ENCODE assay signal across 6 cellular contexts in the genomic region with DNA sequence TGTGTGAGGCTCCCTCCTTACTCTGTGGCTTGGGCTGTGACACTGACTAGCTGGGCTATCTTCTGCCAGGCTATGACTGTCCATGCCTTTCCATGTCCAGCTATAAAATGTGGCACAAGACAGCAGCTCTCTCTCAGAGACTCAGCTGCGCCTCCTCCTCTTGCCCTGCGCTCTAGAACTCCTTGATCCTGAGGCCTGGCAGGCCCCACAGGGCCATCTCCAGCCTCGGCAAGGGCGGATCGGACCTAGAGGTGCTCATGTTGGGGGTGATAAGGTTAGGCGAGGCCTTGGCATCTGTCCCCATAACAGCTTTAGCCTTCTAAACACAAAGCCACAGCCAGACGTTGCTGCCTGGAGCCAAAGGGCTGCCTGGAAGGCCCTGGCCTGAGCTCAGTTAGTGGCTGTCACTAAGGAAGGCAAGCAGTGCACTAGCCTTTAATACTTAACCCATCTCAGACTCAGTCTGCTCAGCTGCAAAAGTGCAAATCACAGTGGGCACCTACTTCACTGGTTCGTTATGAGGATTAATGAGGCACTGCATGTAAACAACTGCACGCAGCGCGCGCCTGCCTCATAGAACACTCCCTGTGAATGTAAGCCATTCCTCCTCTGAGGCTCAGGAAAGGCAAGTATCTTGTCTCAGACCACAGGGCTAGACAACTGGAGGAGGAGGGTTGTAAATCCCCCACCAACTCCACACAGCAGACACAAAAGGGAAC. TPM values are rescaled to one million over a fixed set of nuclear protein-coding genes. Genes with fewer than 3 reads are reported as not detected.
DNase-seq lines count a peak whose midpoint lies in the region; ATAC-seq and TF ChIP-seq lines count a peak whose summit lies in the region.

No MANE protein-coding gene starts in this region.

- H3K4me1 ChIP-seq in Caco-2 (peaks cover 53% of the 10 kb centered on the region), SJSA1 (replicated peaks) (peaks cover 18% of the 10 kb centered on the region), iPS DF 6.9 (ENCODE audit: control insufficient read depth, insufficient read depth, low read length) (no peaks in the 10 kb centered on the region), aorta (ENCODE audit: control insufficient read depth in 1 of 2, insufficient read depth in 2 of 2, low read length in 2 of 2) (peaks cover 4 to 5% of the 10 kb centered on the region in 2 donors)

- H3K9me3 Mint-ChIP-seq in Caco-2 (ENCODE audit: unreplicated experiment), result no peaks in the 10 kb centered on the region

- H3K36me3 ChIP-seq in Caco-2 (ENCODE audit: control insufficient read depth, insufficient read depth, low read length) (peaks cover 5% of the 10 kb centered on the region), SJSA1 (peaks cover 59% of the 10 kb centered on the region), iPS DF 6.9 (ENCODE audit: control insufficient read depth, insufficient read depth, low read length) (peaks cover 5% of the 10 kb centered on the region), aorta (ENCODE audit: control insufficient read depth in 1 of 2, insufficient read depth in 2 of 2, low read length in 1 of 2) (peaks cover 0 to 3% of the 10 kb centered on the region in 2 donors)

- H3K9me3 ChIP-seq in Caco-2 (no peaks in the 10 kb centered on the region), SJSA1 (replicated peaks) (no peaks in the 10 kb centered on the region), iPS DF 6.9 (ENCODE audit: control insufficient read depth, insufficient read depth, low read length) (no peaks in the 10 kb centered on the region), aorta (ENCODE audit: control insufficient read depth, low read length) (no peaks in the 10 kb centered on the region)

- H3K27me3 ChIP-seq in Caco-2 (replicated peaks; ENCODE audit: control insufficient read depth, insufficient read depth, low read length) (no peaks in the 10 kb centered on the region), SJSA1 (replicated peaks) (no peaks in the 10 kb centered on the region), iPS DF 6.9 (ENCODE audit: control insufficient read depth, insufficient read depth, low read length) (no peaks in the 10 kb centered on the region), aorta (ENCODE audit: control insufficient read depth in 1 of 2, insufficient read depth in 2 of 2, low read length in 1 of 2) (no peaks in the 10 kb centered on the region)

- H3K4me1 Mint-ChIP-seq in Caco-2 (ENCODE audit: low read depth, unreplicated experiment), result peaks cover 49% of the 10 kb centered on the region

- peaks cover 46% of the 10 kb centered on the region for H3K36me3 Mint-ChIP-seq in Caco-2 (ENCODE audit: insufficient read depth, unreplicated experiment)

- peak overlapping the region; percentile 72; the same call in 1 of the 2 replicates for H3K27ac ChIP-seq in SJSA1
- H3K27ac ChIP-seq in iPS DF 6.9 (ENCODE audit: low read length), result no peak overlapping the region
- H3K27ac ChIP-seq in aorta (ENCODE audit: low read depth in 1 of 2, low read length in 2 of 2), result peak overlapping the region in 1 of 2 donors; percentile 7

- no peak for ATAC-seq in aorta (ENCODE audit: low FRiP score)

- peak overlapping the region; percentile 100 for H3K4me3 Mint-ChIP-seq in Caco-2 (ENCODE audit: unreplicated experiment)

- H3K27me3 Mint-ChIP-seq in Caco-2 (ENCODE audit: insufficient read depth, unreplicated experiment), result no peaks in the 10 kb centered on the region

- TF ChIP-seq CTCF in Caco-2 (IDR thresholded peaks at IDR 0.05; ENCODE audit: insufficient read depth in 1 of 2, low read depth in 1 of 2, low read length in 1 of 2, severe bottlenecking in 1 of 2, unreplicated experiment in 1 of 2), result no peak

- WGBS in iPS DF 6.9 (ENCODE audit: insufficient coverage, insufficient read length), result no CpG with 5 or more reads among the region's 12 CpGs
- WGBS in aorta, 2 donors, result 22 to 33% methylated on average over 11 to 12 of the region's 12 CpGs

- peak overlapping the region; percentile 89 for H3K27ac Mint-ChIP-seq in Caco-2 (ENCODE audit: unreplicated experiment)

- POLR2A ChIA-PET in Caco-2 (lab: Charles Lee), result interaction anchor here (1.0 kb wide), 1 partner anchor 12 kb away, joined by 3 read pairs; no protein-coding TSS in a partner anchor

- CTCF ChIA-PET in Caco-2 (lab: Charles Lee), result interaction anchor here (0.6 kb wide), 1 partner anchor 77 kb away, joined by 6 read pairs; no protein-coding TSS in a partner anchor

- no TSS peak for BruUV-seq in Caco-2 (replicated peaks; lab: Mats Ljungman, UMichigan)

- intact Hi-C loops in Caco-2 (cut with micrococcal nuclease; ENCODE audit: unreplicated experiment) (loop anchor here (2.0 kb wide), 1 partner anchor 29 kb away; no protein-coding TSS in a partner anchor), aorta (cut with DNase I) (no loop called here)

- DNase-seq in Caco-2 (no peak), SJSA1 (ENCODE audit: low read depth in 1 of 2, low spot score in 2 of 2) (no peak), iPS DF 6.9 (ENCODE audit: low read depth, low spot score) (no peak), aorta (peak in 1 of 2 donors; percentile 68), occipital lobe (lab: John Stamatoyannopoulos, UW) (no peak), AG20443 (ENCODE audit: low spot score) (no peak)

- peak overlapping the region; percentile 80 for H3K4me3 ChIP-seq in Caco-2 (ENCODE audit: low read depth, low read length)
- H3K4me3 ChIP-seq in SJSA1, result peak overlapping the region; percentile 89
- peak overlapping the region; percentile 94; the same call in 1 of the 2 replicates for H3K4me3 ChIP-seq in iPS DF 6.9 (ENCODE audit: low read length)
- H3K4me3 ChIP-seq in aorta (ENCODE audit: low read length in 2 of 2), result peak overlapping the region; percentile 69 to 72

RNA-seq across cellular contexts. Expression of gene GUCD1, which starts 1.2 kb away (rescaled TPM):
- 120 and 127 TPM in 2 replicates for total RNA-seq in Caco-2 (2022)
- total RNA-seq in SJSA1 (2014; rRNA removed; shearing (Covaris generic)), result 97.1 and 112 TPM in 2 replicates
- total RNA-seq in aorta, result 10 to 100 TPM; 60.7 to 67.0 TPM
- 10 to 100 TPM; 42.2 to 71.6 TPM for polyA plus RNA-seq in aorta
- total RNA-seq in occipital lobe, result 48.7 TPM

RNA-seq across cellular contexts. Expression of gene SNRPD3, which starts 2.0 kb away (rescaled TPM):
- 202 and 217 TPM in 2 replicates for total RNA-seq in Caco-2 (2022)
- total RNA-seq in SJSA1 (2014; rRNA removed; shearing (Covaris generic)), result 193 and 234 TPM in 2 replicates
- 10 to 100 TPM; 43.4 to 44.8 TPM for total RNA-seq in aorta
- 10 to 100 TPM; 75.2 to 91.4 TPM for polyA plus RNA-seq in aorta
- 124 TPM for total RNA-seq in occipital lobe

RNA-seq across cellular contexts. Expression of gene LRRC75B, which starts 39.1 kb away (rescaled TPM):
- total RNA-seq in Caco-2 (2022) (18.6 and 20.4 TPM in 2 replicates), aorta (10 to 100 TPM in 1 of 2 donors, 1 to 10 TPM in 1; 4.6 to 15.0 TPM), occipital lobe (5.3 TPM)
- total RNA-seq in SJSA1 (2014; rRNA removed; shearing (Covaris generic)), result 1.5 and 2.3 TPM in 2 replicates
- 10 to 100 TPM in 1 of 2 donors, 1 to 10 TPM in 1; 6.1 to 47.7 TPM for polyA plus RNA-seq in aorta

RNA-seq across cellular contexts. Expression of gene GGT1, which starts 49.2 kb away (rescaled TPM):
- total RNA-seq in Caco-2 (2022) (9.4 and 12.4 TPM in 2 replicates), aorta (10 to 100 TPM in 1 of 2 donors, 1 to 10 TPM in 1; 4.0 to 14.2 TPM), occipital lobe (2.2 TPM)
- total RNA-seq in SJSA1 (2014; rRNA removed; shearing (Covaris generic)), result 0.06 and 0.61 TPM in 2 replicates
- 10 to 100 TPM; 14.3 to 24.1 TPM for polyA plus RNA-seq in aorta

RNA-seq across cellular contexts. Expression of gene UPB1, which starts 58.6 kb away (rescaled TPM):
- total RNA-seq in Caco-2 (2022) (5.6 and 6.7 TPM in 2 replicates), aorta (1 to 10 TPM; 1.2 to 1.6 TPM), occipital lobe (not detected)
- total RNA-seq in SJSA1 (2014; rRNA removed; shearing (Covaris generic)), result 0.44 and 0.47 TPM in 2 replicates
- polyA plus RNA-seq in aorta, result under 1 TPM; 0.38 to 0.72 TPM
